In genomic region chr10:100869399-100869798, GRCh38 we compare ENCODE assay signal across 1 cellular context.
TF ChIP-seq lines count a peak whose summit lies in the region.

No MANE protein-coding gene starts in this region.

TF ChIP-seq in IMR-90, 13 proteins besides CTCF, POLR2A, EP300 and RAD21:
- TF ChIP-seq CHD1 (IDR thresholded peaks at IDR 0.05; ENCODE audit: low read depth, low read length) (no peak), USF2 (IDR thresholded peaks at IDR 0.05; ENCODE audit: low read depth, low read length) (no peak), RFX5 (IDR thresholded peaks at IDR 0.05; ENCODE audit: low read depth, low read length) (no peak), CEBPB (IDR thresholded peaks at IDR 0.05; ENCODE audit: low read depth, low read length) (no peak), ELK1 (IDR thresholded peaks at IDR 0.05; ENCODE audit: borderline replicate concordance, low read depth, low read length) (no peak), BHLHE40 (IDR thresholded peaks at IDR 0.05; ENCODE audit: low read depth, low read length) (no peak), RCOR1 (IDR thresholded peaks at IDR 0.05; ENCODE audit: insufficient replicate concordance, low read length) (no peak), MXI1 (IDR thresholded peaks at IDR 0.05; ENCODE audit: borderline replicate concordance, low read depth, low read length) (no peak), SMC3 (IDR thresholded peaks at IDR 0.05; ENCODE audit: low read depth, low read length) (no peak), NFE2L2 (IDR thresholded peaks at IDR 0.05; ENCODE audit: low read depth, low read length) (no peak), FOS (IDR thresholded peaks at IDR 0.05; ENCODE audit: low read depth, low read length) (no peak), MAZ (IDR thresholded peaks at IDR 0.05; ENCODE audit: borderline replicate concordance, low read depth, low read length) (no peak), MAFK (IDR thresholded peaks at IDR 0.05; ENCODE audit: low read depth, low read length) (no peak)
TF ChIP-seq in IMR-90: peak in this region for 0.
